Comparison of ENCODE assay signal across 26 cellular contexts in genomic region chr3:194176274-194176991, GRCh38. TPM values are rescaled to one million over a fixed set of nuclear protein-coding genes. Genes with fewer than 3 reads are reported as not detected.
A peak's percentile ranks its signal among the peaks of the same experiment; 100 is the strongest.
DNase-seq lines count a peak whose midpoint lies in the region; ATAC-seq and TF ChIP-seq lines count a peak whose summit lies in the region.
"Had no signal": no experiment of that assay in that cellular context is flagged by ENCODE, and none has a peak within 500 bp of the region (broad histone marks: within the 10 kb centered on the region; RNA-seq: fewer than 3 reads in every experiment).

No MANE protein-coding gene starts in this region.

- POLR2A ChIA-PET in WTC11 (lab: Charles Lee) (no interaction called here), MCF 10A (lab: Yijun Ruan, JAX) (no interaction called here)

- H3K9me3 Mint-ChIP-seq in WTC11 (peaks cover 3% of the 10 kb centered on the region; the same call in 1 of the 2 replicates), MCF 10A (ENCODE audit: unreplicated experiment) (no peaks in the 10 kb centered on the region)
- H3K9me3 Mint-ChIP-seq: activated naive CD4-positive, alpha-beta T cell treated with anti-CD3 and anti-CD28 coated beads for 36 hours; activated T-cell treated with anti-CD3 and anti-CD28 coated beads, Interleukin-2, amount 50 U/mL, for 4 hours; stimulated activated naive B cell treated with anti-CD40 and anti-IgM and Interleukin-4, amounts not matched to agents 10 μg/mL and 1 μg/mL and 100 μg/mL, for 72 hours had no signal

- H3K27ac ChIP-seq in hepatocyte = peak overlapping the region; percentile 16
- peak overlapping the region; percentile 96 for H3K27ac ChIP-seq in parathyroid adenoma
- H3K27ac ChIP-seq in body of pancreas = no peak overlapping the region
- H3K27ac ChIP-seq: KMS-11, lower lobe of right lung, pancreas, Peyer's patch, thoracic aorta had no signal

- H3K9me3 ChIP-seq in hepatocyte (ENCODE audit: low read depth) = no peaks in the 10 kb centered on the region
- H3K9me3 ChIP-seq in parathyroid adenoma (ENCODE audit: control insufficient read depth, low read length) = no peaks in the 10 kb centered on the region
- no peaks in the 10 kb centered on the region for H3K9me3 ChIP-seq in body of pancreas
- H3K9me3 ChIP-seq: lower lobe of right lung, pancreas, Peyer's patch, thoracic aorta had no signal

- CTCF ChIA-PET in WTC11 (lab: Charles Lee) (interaction anchor here (0.6 to 2.1 kb wide), 4 partner anchors 9 to 139 kb away, joined by 3 to 14 read pairs (median 8); no protein-coding TSS in a partner anchor), MCF 10A (lab: Yijun Ruan, JAX) (interaction anchor here (1.1 kb wide), 1 partner anchor 168 kb away, joined by 5 read pairs; no protein-coding TSS in a partner anchor)

- no peaks in the 10 kb centered on the region for H3K27me3 ChIP-seq in H7 (ENCODE audit: control insufficient read depth, insufficient read depth, low read length)
- H3K27me3 ChIP-seq in hepatocyte = no peaks in the 10 kb centered on the region
- H3K27me3 ChIP-seq in parathyroid adenoma (ENCODE audit: control insufficient read depth, insufficient read depth, low read length) = no peaks in the 10 kb centered on the region
- no peaks in the 10 kb centered on the region for H3K27me3 ChIP-seq in body of pancreas
- H3K27me3 ChIP-seq: pancreas, Peyer's patch had no signal

- H3K4me3 ChIP-seq in H7 (ENCODE audit: insufficient read depth, low read depth, low read length) = no peak overlapping the region
- no peak overlapping the region for H3K4me3 ChIP-seq in hepatocyte
- peak overlapping the region; percentile 23 for H3K4me3 ChIP-seq in parathyroid adenoma (ENCODE audit: low read depth, low read length)
- H3K4me3 ChIP-seq in body of pancreas = no peak overlapping the region
- H3K4me3 ChIP-seq: GM12878, lower lobe of right lung, pancreas, Peyer's patch, thoracic aorta had no signal

- H3K4me3 Mint-ChIP-seq in WTC11 (peak overlapping the region; percentile 40), MCF 10A (ENCODE audit: unreplicated experiment) (no peak overlapping the region)
- H3K4me3 Mint-ChIP-seq: activated CD8-positive, alpha-beta T cell treated with anti-CD3 and anti-CD28 coated beads, Interleukin-2, amount 10 ng/mL, durations not matched to agents 7 days and 5 days; activated naive CD4-positive, alpha-beta T cell treated with anti-CD3 and anti-CD28 coated beads for 36 hours; activated T-cell treated with anti-CD3 and anti-CD28 coated beads, Interleukin-2, amount 50 U/mL, for 4 hours; CD8-positive, alpha-beta memory T cell; stimulated activated naive B cell treated with anti-CD40 and anti-IgM and Interleukin-4, amounts not matched to agents 10 μg/mL and 1 μg/mL and 100 μg/mL, for 72 hours had no signal

- no peaks in the 10 kb centered on the region for H3K36me3 Mint-ChIP-seq in WTC11
- no peaks in the 10 kb centered on the region for H3K36me3 Mint-ChIP-seq in MCF 10A (ENCODE audit: insufficient read depth, unreplicated experiment)
- H3K36me3 Mint-ChIP-seq: CD8-positive, alpha-beta memory T cell; stimulated activated naive B cell treated with anti-CD40 and anti-IgM and Interleukin-4, amounts not matched to agents 10 μg/mL and 1 μg/mL and 100 μg/mL, for 72 hours had no signal

- H3K4me1 ChIP-seq in hepatocyte (ENCODE audit: insufficient read depth) (peaks cover 12% of the 10 kb centered on the region), parathyroid adenoma (peaks cover 54% of the 10 kb centered on the region), body of pancreas (peaks cover 14% of the 10 kb centered on the region)
- H3K4me1 ChIP-seq: pancreas, Peyer's patch had no signal

- H3K27me3 Mint-ChIP-seq in WTC11 (ENCODE audit: low read depth) (no peaks in the 10 kb centered on the region; the same call in none of the 2 replicates), MCF 10A (ENCODE audit: insufficient read depth, unreplicated experiment) (no peaks in the 10 kb centered on the region)

- intact Hi-C loops in MCF 10A (cut with micrococcal nuclease) (no loop called here), body of pancreas (cut with DNase I) (no loop called here)

- peaks cover 34% of the 10 kb centered on the region for H3K4me1 Mint-ChIP-seq in WTC11
- no peaks in the 10 kb centered on the region for H3K4me1 Mint-ChIP-seq in MCF 10A (ENCODE audit: insufficient read depth, unreplicated experiment)
- H3K4me1 Mint-ChIP-seq: CD8-positive, alpha-beta memory T cell; stimulated activated naive B cell treated with anti-CD40 and anti-IgM and Interleukin-4, amounts not matched to agents 10 μg/mL and 1 μg/mL and 100 μg/mL, for 72 hours had no signal

- BruUV-seq in MCF 10A (replicated peaks; lab: Mats Ljungman, UMichigan) = no TSS peak

- no peak for TF ChIP-seq POLR2A in body of pancreas (IDR thresholded peaks at IDR 0.05)

- H3K79me2 ChIP-seq in hepatocyte (no peaks in the 10 kb centered on the region), parathyroid adenoma (no peaks in the 10 kb centered on the region)

- no peaks in the 10 kb centered on the region for H3K36me3 ChIP-seq in H7 (replicated peaks; ENCODE audit: control insufficient read depth, insufficient read depth, low read length)
- no peaks in the 10 kb centered on the region for H3K36me3 ChIP-seq in hepatocyte (replicated peaks; ENCODE audit: insufficient read depth, low read depth)
- no peaks in the 10 kb centered on the region for H3K36me3 ChIP-seq in parathyroid adenoma (ENCODE audit: control insufficient read depth, insufficient read depth, low read length)
- no peaks in the 10 kb centered on the region for H3K36me3 ChIP-seq in body of pancreas (replicated peaks in 1 of 2; ENCODE audit: insufficient read depth in 1 of 2, low read depth in 2 of 2)
- H3K36me3 ChIP-seq: lower lobe of right lung, pancreas, Peyer's patch, thoracic aorta had no signal

- peak overlapping the region; percentile 25; the same call in 1 of the 2 replicates for H3K27ac Mint-ChIP-seq in WTC11
- H3K27ac Mint-ChIP-seq in MCF 10A (ENCODE audit: low read depth, unreplicated experiment) = no peak overlapping the region
- H3K27ac Mint-ChIP-seq: activated CD8-positive, alpha-beta T cell treated with anti-CD3 and anti-CD28 coated beads, Interleukin-2, amount 10 ng/mL, durations not matched to agents 7 days and 5 days; activated naive CD4-positive, alpha-beta T cell treated with anti-CD3 and anti-CD28 coated beads for 36 hours; CD8-positive, alpha-beta memory T cell; stimulated activated naive B cell treated with anti-CD40 and anti-IgM and Interleukin-4, amounts not matched to agents 10 μg/mL and 1 μg/mL and 100 μg/mL, for 72 hours had no signal

- TF ChIP-seq CTCF in WTC11 (IDR thresholded peaks at IDR 0.05) (no peak), hepatocyte (IDR thresholded peaks at IDR 0.05; ENCODE audit: poor library complexity) (no peak), parathyroid adenoma (IDR thresholded peaks at IDR 0.05) (no peak), MCF 10A (IDR thresholded peaks at IDR 0.05; ENCODE audit: unreplicated experiment) (no peak), body of pancreas (IDR thresholded peaks at IDR 0.05) (no peak)

- H2AFZ ChIP-seq in hepatocyte (no peak overlapping the region), parathyroid adenoma (peak overlapping the region; percentile 59)

- DNase-seq in H7 = peak; percentile 69
- peak; percentile 45 for DNase-seq in WTC11 (ENCODE audit: low spot score)
- DNase-seq in hepatocyte (ENCODE audit: low spot score) = peak; percentile 70
- DNase-seq in MCF 10A (ENCODE audit: unreplicated experiment) = no peak
- no peak for DNase-seq in body of pancreas
- DNase-seq in C1 segment of cervical spinal cord (lab: John Stamatoyannopoulos, UW) = no peak
- DNase-seq: activated CD8-positive, alpha-beta T cell treated with anti-CD3 and anti-CD28 coated beads, Interleukin-2, amount 10 ng/mL, durations not matched to agents 7 days and 5 days; activated naive CD4-positive, alpha-beta T cell treated with anti-CD3 and anti-CD28 coated beads for 36 hours; activated T-cell treated with anti-CD3 and anti-CD28 coated beads, Interleukin-2, amount 50 U/mL, for 4 hours; anterior cingulate cortex; CD8-positive, alpha-beta memory T cell; cerebellar nuclear complex; effector memory CD4-positive, alpha-beta T cell; glutamatergic neuron; lower lobe of right lung; NCI-H446; NK-92 treated with Interleukin-12 subunit alpha and Interleukin-12 subunit beta, amount 100 ng/mL, for 24 hours; Peyer's patch; stimulated activated CD4-positive, alpha-beta T cell treated with anti-CD3 and anti-CD28 coated beads, Interleukin-2, amount 100 ng/mL, for 24 hours; stimulated activated naive B cell treated with anti-CD40 and anti-IgM and Interleukin-4, amounts not matched to agents 10 μg/mL and 1 μg/mL and 100 μg/mL, for 72 hours; T-helper 2 cell had no signal

- 23% methylated on average over 18 of the region's 18 CpGs for WGBS in hepatocyte (ENCODE audit: low lambda C conversion rate, missing lambda C conversion rate)
- 78 to 80% methylated on average over 18 of the region's 18 CpGs for WGBS in body of pancreas, 2 donors

- no peaks in the 10 kb centered on the region for H3K9me2 ChIP-seq in hepatocyte (replicated peaks; ENCODE audit: insufficient read depth)

- H3K4me2 ChIP-seq in hepatocyte = peak overlapping the region; percentile 52
- peak overlapping the region; percentile 50 for H3K4me2 ChIP-seq in parathyroid adenoma (ENCODE audit: low read length)
- H3K4me2 ChIP-seq: KMS-11 had no signal

- H3K9ac ChIP-seq in parathyroid adenoma = no peak overlapping the region
- H3K9ac ChIP-seq: KMS-11 had no signal

- H4K20me1 ChIP-seq in hepatocyte (ENCODE audit: insufficient read depth, poor library complexity, severe bottlenecking) = no peaks in the 10 kb centered on the region

- ATAC-seq in WTC11 = peak; percentile 68
- ATAC-seq in body of pancreas = no peak
- ATAC-seq: activated CD8-positive, alpha-beta T cell treated with anti-CD3 and anti-CD28 coated beads, Interleukin-2, amount 10 ng/mL, durations not matched to agents 7 days and 5 days; activated T-cell treated with anti-CD3 and anti-CD28 coated beads, Interleukin-2, amount 50 U/mL, for 4 hours; GM12878; lower lobe of right lung; stimulated activated naive B cell treated with anti-CD40 and anti-IgM and Interleukin-4, amounts not matched to agents 10 μg/mL and 1 μg/mL and 100 μg/mL, for 72 hours had no signal

TF ChIP-seq in WTC11, 78 proteins besides CTCF, POLR2A, EP300 and RAD21 (continues in another document):
- TF ChIP-seq GABPB1 (CRISPR knock-in tag; IDR thresholded peaks at IDR 0.05) (no peak), RELA (CRISPR knock-in tag; IDR thresholded peaks at IDR 0.05; ENCODE audit: borderline replicate concordance) (no peak), USF1 (CRISPR knock-in tag; IDR thresholded peaks at IDR 0.05) (no peak), ZNF423 (CRISPR knock-in tag; IDR thresholded peaks at IDR 0.05) (peak; percentile 77)

RNA-seq across cellular contexts. Expression of gene HES1, which starts 40.5 kb away (rescaled TPM):
- total RNA-seq in H7 (2014; rRNA removed; shearing (Covaris generic)) = 49.4 and 70.9 TPM in 2 replicates
- total RNA-seq in WTC11 (2021) = 28.4 to 65.9 TPM (median 62.3 TPM) in 3 replicates
- total RNA-seq in hepatocyte = 132 and 136 TPM in 2 replicates
- polyA plus RNA-seq in hepatocyte = 131 and 142 TPM in 2 replicates
- 34.6 and 37.8 TPM in 2 replicates for total RNA-seq in MCF 10A (2022)
- total RNA-seq in body of pancreas = 10 to 100 TPM; 28.5 to 49.1 TPM
- total RNA-seq: activated CD8-positive, alpha-beta T cell treated with anti-CD3 and anti-CD28 coated beads, Interleukin-2, amount 10 ng/mL, durations not matched to agents 7 days and 5 days; CD8-positive, alpha-beta memory T cell had no signal
- polyA plus RNA-seq: CD8-positive, alpha-beta memory T cell had no signal

Comparison
In these comparisons a context has a peak if more than half of its experiments do, and no peak if none do; other contexts are left out.
1. DNase-seq: peak in H7 (single experiment), WTC11 (single experiment) and hepatocyte (single experiment); none in MCF 10A (single experiment), body of pancreas (0 of 4) and C1 segment of cervical spinal cord (0 of 14).
2. H3K27ac ChIP-seq: peak in hepatocyte (single experiment) and parathyroid adenoma (single experiment); none in body of pancreas (0 of 4).